In the genomic region with DNA sequence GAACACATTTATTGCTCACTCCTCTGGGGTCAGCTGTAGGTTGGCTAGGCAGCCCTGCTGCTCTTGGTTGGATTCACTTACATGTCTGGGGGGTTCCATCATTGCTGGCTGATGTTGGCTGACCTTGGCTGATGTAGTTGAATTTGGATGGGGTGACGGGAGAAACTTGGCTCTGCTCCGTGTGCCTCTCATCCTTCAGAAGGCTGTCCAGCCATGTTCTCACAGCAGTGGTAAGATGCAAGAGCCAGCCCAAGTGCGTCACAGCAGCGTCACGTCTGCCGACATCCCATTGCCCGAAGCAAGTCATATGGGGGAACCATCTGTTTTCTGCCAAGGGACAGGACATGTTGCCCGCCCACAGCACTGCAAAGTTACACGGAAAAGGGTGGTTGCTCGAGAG, we compare ENCODE assay signal across 14 cellular contexts.
DNase-seq lines count a peak whose midpoint lies in the region; TF ChIP-seq lines count a peak whose summit lies in the region.
"Had no signal": no experiment of that assay in that cellular context is flagged by ENCODE, and none has a peak within 500 bp of the region (broad histone marks: within the 10 kb centered on the region; RNA-seq: fewer than 3 reads in every experiment).

No MANE protein-coding gene starts in this region.

- H3K4me3 ChIP-seq in fibroblast of pulmonary artery (replicated peaks; ENCODE audit: low read depth, low read length): no peak overlapping the region
- no peak overlapping the region for H3K4me3 ChIP-seq in CD8-positive, alpha-beta memory T cell (ENCODE audit: low read length)
- H3K4me3 ChIP-seq: left lung had no signal

- CTCF ChIA-PET in CD8-positive, alpha-beta memory T cell (lab: Charles Lee): no interaction called here

- no peak for TF ChIP-seq CTCF in fibroblast of pulmonary artery (IDR thresholded peaks at IDR 0.05; ENCODE audit: low read length, missing control alignments)

- no peaks in the 10 kb centered on the region for H3K4me1 Mint-ChIP-seq in CD8-positive, alpha-beta memory T cell
- H3K4me1 Mint-ChIP-seq: naive thymus-derived CD8-positive, alpha-beta T cell had no signal

- H3K36me3 ChIP-seq in CD8-positive, alpha-beta memory T cell (ENCODE audit: insufficient read depth, low read length): no peaks in the 10 kb centered on the region
- H3K36me3 ChIP-seq: left lung had no signal

- H3K9me3 ChIP-seq in CD8-positive, alpha-beta memory T cell (ENCODE audit: low read length): no peaks in the 10 kb centered on the region
- H3K9me3 ChIP-seq: Caco-2, left lung had no signal

- H3K27me3 ChIP-seq in CD8-positive, alpha-beta memory T cell (ENCODE audit: insufficient read depth, low read length, poor library complexity, severe bottlenecking): peaks cover 3% of the 10 kb centered on the region

- no peak overlapping the region for H3K4me3 Mint-ChIP-seq in CD8-positive, alpha-beta memory T cell
- H3K4me3 Mint-ChIP-seq: activated CD8-positive, alpha-beta T cell treated with anti-CD3 and anti-CD28 coated beads, Interleukin-2, amount 10 ng/mL, durations not matched to agents 7 days and 5 days; brain; naive thymus-derived CD8-positive, alpha-beta T cell had no signal

- H3K27me3 Mint-ChIP-seq in CD8-positive, alpha-beta memory T cell: peaks cover 18 to 62% of the 10 kb centered on the region in 2 donors

- DNase-seq in EH (ENCODE audit: low read depth) (peak; percentile 56), RPMI7951 (ENCODE audit: low read depth) (peak; percentile 86), fibroblast of pulmonary artery (ENCODE audit: low read depth) (peak; percentile 57), pons (ENCODE audit: low spot score) (peak; percentile 8), SW 1271 (lab: John Stamatoyannopoulos, UW) (no peak), NCI-H146 (lab: John Stamatoyannopoulos, UW) (no peak)
- no peak for DNase-seq in CD8-positive, alpha-beta memory T cell
- DNase-seq: activated CD8-positive, alpha-beta T cell treated with anti-CD3 and anti-CD28 coated beads, Interleukin-2, amount 10 ng/mL, durations not matched to agents 7 days and 5 days; Caco-2; left lung; naive thymus-derived CD8-positive, alpha-beta T cell; NCI-H2107; stimulated activated naive CD4-positive, alpha-beta T cell had no signal

- POLR2A ChIA-PET in CD8-positive, alpha-beta memory T cell (lab: Charles Lee): no interaction called here

- no peaks in the 10 kb centered on the region for H3K4me1 ChIP-seq in CD8-positive, alpha-beta memory T cell (ENCODE audit: insufficient read depth, low read length)
- H3K4me1 ChIP-seq: Caco-2, left lung had no signal

- H3K9me3 Mint-ChIP-seq in CD8-positive, alpha-beta memory T cell: no peaks in the 10 kb centered on the region
- H3K9me3 Mint-ChIP-seq: naive thymus-derived CD8-positive, alpha-beta T cell had no signal

- no peaks in the 10 kb centered on the region for H3K36me3 Mint-ChIP-seq in CD8-positive, alpha-beta memory T cell
- H3K36me3 Mint-ChIP-seq: brain; naive thymus-derived CD8-positive, alpha-beta T cell had no signal

- no peak overlapping the region for H3K27ac Mint-ChIP-seq in CD8-positive, alpha-beta memory T cell
- H3K27ac Mint-ChIP-seq: activated CD8-positive, alpha-beta T cell treated with anti-CD3 and anti-CD28 coated beads, Interleukin-2, amount 10 ng/mL, durations not matched to agents 7 days and 5 days; brain; naive thymus-derived CD8-positive, alpha-beta T cell had no signal

- no peak overlapping the region for H3K27ac ChIP-seq in CD8-positive, alpha-beta memory T cell (ENCODE audit: low read depth, low read length)
- H3K27ac ChIP-seq: left lung had no signal

Comparison
In these comparisons a context has a peak if more than half of its experiments do, and no peak if none do; other contexts are left out.
1. DNase-seq: peak in EH (single experiment), RPMI7951 (single experiment), fibroblast of pulmonary artery (single experiment) and pons (single experiment); none in SW 1271 (0 of 2), NCI-H146 (single experiment) and CD8-positive, alpha-beta memory T cell (0 of 5).